Comparison of ENCODE assay signal across 29 cellular contexts in genomic region chr16:51017969-51018368, GRCh38.
"Had no signal": no experiment of that assay in that cellular context is flagged by ENCODE, and none has a peak within 500 bp of the region (broad histone marks: within the 10 kb centered on the region; RNA-seq: fewer than 3 reads in every experiment).

No MANE protein-coding gene starts in this region.

- H3K27ac ChIP-seq: stomach, suprapubic skin, testis, thoracic aorta, thyroid gland, tibial artery, tibial nerve, transverse colon, upper lobe of left lung, upper lobe of right lung, uterus, vagina had no signal

- H3K9me3 Mint-ChIP-seq: stimulated activated effector memory CD8-positive, alpha-beta T cell treated with anti-CD3 and anti-CD28 coated beads, Interleukin-12 subunit alpha, Interleukin-12 subunit beta, amount 100 ng/mL, for 72 hours; stimulated activated naive B cell treated with anti-CD40 and anti-IgM and Interleukin-4, amounts not matched to agents 10 μg/mL and 1 μg/mL and 100 μg/mL, for 72 hours; stimulated activated naive CD8-positive, alpha-beta T cell treated with anti-CD3 and anti-CD28 coated beads, Interleukin-15, amount 100 ng/mL, for 72 hours; stimulated activated naive CD8-positive, alpha-beta T cell treated with anti-CD3 and anti-CD28 coated beads, Interleukin-15, Interleukin-2, amounts not matched to agents 100 ng/mL and 50 ng/mL, for 24 hours had no signal

- H3K4me1 ChIP-seq: stomach, suprapubic skin, testis, thyroid gland, tibial artery, tibial nerve, transverse colon, upper lobe of left lung, upper lobe of right lung, uterus had no signal

- FAIRE-seq: urothelium cell line had no signal

- H3K27ac Mint-ChIP-seq: stimulated activated effector memory CD8-positive, alpha-beta T cell treated with anti-CD3 and anti-CD28 coated beads, Interleukin-12 subunit alpha, Interleukin-12 subunit beta, amount 100 ng/mL, for 72 hours; stimulated activated memory B cell treated with anti-CD40 and anti-IgM and Interleukin-4, amounts not matched to agents 10 μg/mL and 1 μg/mL and 100 μg/mL, for 72 hours; stimulated activated naive B cell treated with anti-CD40 and anti-IgM and Interleukin-4, amounts not matched to agents 10 μg/mL and 1 μg/mL and 100 μg/mL, for 72 hours; stimulated activated naive CD8-positive, alpha-beta T cell treated with anti-CD3 and anti-CD28 coated beads, Interleukin-15, amount 100 ng/mL, for 72 hours; stimulated activated naive CD8-positive, alpha-beta T cell treated with anti-CD3 and anti-CD28 coated beads, Interleukin-15, Interleukin-2, amounts not matched to agents 100 ng/mL and 50 ng/mL, for 24 hours; type B pancreatic cell had no signal

- H3K9me3 ChIP-seq: stomach, suprapubic skin, testis, thoracic aorta, thyroid gland, tibial artery, tibial nerve, transverse colon, upper lobe of left lung, uterus, vagina had no signal

- H3K36me3 ChIP-seq: stomach, suprapubic skin, thoracic aorta, thyroid gland, tibial artery, tibial nerve, transverse colon, upper lobe of left lung, upper lobe of right lung, uterus, vagina had no signal

- H3K4me3 ChIP-seq: stomach, suprapubic skin, testis, thoracic aorta, thyroid gland, tibial artery, tibial nerve, transverse colon, upper lobe of left lung, upper lobe of right lung, uterus, vagina had no signal

- ATAC-seq: stimulated activated effector memory CD8-positive, alpha-beta T cell treated with anti-CD3 and anti-CD28 coated beads, Interleukin-12 subunit alpha, Interleukin-12 subunit beta, amount 100 ng/mL, for 72 hours; stimulated activated memory B cell treated with anti-CD40 and anti-IgM and Interleukin-4, amounts not matched to agents 10 μg/mL and 1 μg/mL and 100 μg/mL, for 72 hours; stimulated activated naive B cell treated with anti-CD40 and anti-IgM and Interleukin-4, amounts not matched to agents 10 μg/mL and 1 μg/mL and 100 μg/mL, for 72 hours; stimulated activated naive CD8-positive, alpha-beta T cell treated with anti-CD3 and anti-CD28 coated beads, Interleukin-15, amount 100 ng/mL, for 72 hours; stimulated activated naive CD8-positive, alpha-beta T cell treated with anti-CD3 and anti-CD28 coated beads, Interleukin-15, Interleukin-2, amounts not matched to agents 100 U/mL and 50 U/mL, for 24 hours; upper lobe of right lung had no signal

- H3K4me1 Mint-ChIP-seq: stimulated activated effector memory CD8-positive, alpha-beta T cell treated with anti-CD3 and anti-CD28 coated beads, Interleukin-12 subunit alpha, Interleukin-12 subunit beta, amount 100 ng/mL, for 72 hours; stimulated activated memory B cell treated with anti-CD40 and anti-IgM and Interleukin-4, amounts not matched to agents 10 μg/mL and 1 μg/mL and 100 μg/mL, for 72 hours; stimulated activated naive B cell treated with anti-CD40 and anti-IgM and Interleukin-4, amounts not matched to agents 10 μg/mL and 1 μg/mL and 100 μg/mL, for 72 hours; stimulated activated naive CD8-positive, alpha-beta T cell treated with anti-CD3 and anti-CD28 coated beads, Interleukin-15, amount 100 ng/mL, for 72 hours had no signal

- H3K27me3 ChIP-seq: stomach, suprapubic skin, testis, thyroid gland, tibial artery, tibial nerve, transverse colon, upper lobe of left lung, upper lobe of right lung, uterus, vagina had no signal

- H3K27me3 Mint-ChIP-seq: stimulated activated memory B cell treated with anti-CD40 and anti-IgM and Interleukin-4, amounts not matched to agents 10 μg/mL and 1 μg/mL and 100 μg/mL, for 72 hours; stimulated activated naive CD8-positive, alpha-beta T cell treated with anti-CD3 and anti-CD28 coated beads, Interleukin-15, amount 100 ng/mL, for 72 hours had no signal

- H3K36me3 Mint-ChIP-seq: stimulated activated effector memory CD8-positive, alpha-beta T cell treated with anti-CD3 and anti-CD28 coated beads, Interleukin-12 subunit alpha, Interleukin-12 subunit beta, amount 100 ng/mL, for 72 hours; stimulated activated memory B cell treated with anti-CD40 and anti-IgM and Interleukin-4, amounts not matched to agents 10 μg/mL and 1 μg/mL and 100 μg/mL, for 72 hours; stimulated activated naive B cell treated with anti-CD40 and anti-IgM and Interleukin-4, amounts not matched to agents 10 μg/mL and 1 μg/mL and 100 μg/mL, for 72 hours; type B pancreatic cell had no signal

- H3K4me3 Mint-ChIP-seq: stimulated activated effector memory CD8-positive, alpha-beta T cell treated with anti-CD3 and anti-CD28 coated beads, Interleukin-12 subunit alpha, Interleukin-12 subunit beta, amount 100 ng/mL, for 72 hours; stimulated activated memory B cell treated with anti-CD40 and anti-IgM and Interleukin-4, amounts not matched to agents 10 μg/mL and 1 μg/mL and 100 μg/mL, for 72 hours; stimulated activated naive B cell treated with anti-CD40 and anti-IgM and Interleukin-4, amounts not matched to agents 10 μg/mL and 1 μg/mL and 100 μg/mL, for 72 hours; stimulated activated naive CD8-positive, alpha-beta T cell treated with anti-CD3 and anti-CD28 coated beads, Interleukin-15, amount 100 ng/mL, for 72 hours; stimulated activated naive CD8-positive, alpha-beta T cell treated with anti-CD3 and anti-CD28 coated beads, Interleukin-15, Interleukin-2, amounts not matched to agents 100 ng/mL and 50 ng/mL, for 24 hours; type B pancreatic cell had no signal

- DNase-seq: stimulated activated CD4-positive, alpha-beta T cell treated with anti-CD3 and anti-CD28 coated beads, Interleukin-2, amount 100 ng/mL, for 48 hours; stimulated activated CD4-positive, alpha-beta T cell treated with anti-CD3 and anti-CD28 coated beads, Interleukin-4, amount 100 ng/mL, for 1 hour; stimulated activated CD4-positive, alpha-beta T cell treated with anti-CD3 and anti-CD28 coated beads, Interleukin-4, amount 100 ng/mL, for 24 hours; stimulated activated CD4-positive, alpha-beta T cell treated with anti-CD3 and anti-CD28 coated beads, Interleukin-4, amount 100 ng/mL, for 4 hours; stimulated activated CD8-positive, alpha-beta memory T cell treated with anti-CD3 and anti-CD28 coated beads, Interleukin-4, amount 100 ng/mL, for 48 hours; stimulated activated naive B cell treated with anti-CD40 and anti-IgM and Interleukin-4, amounts not matched to agents 10 μg/mL and 1 μg/mL and 100 μg/mL, for 72 hours; stimulated activated naive CD4-positive, alpha-beta T cell; stimulated activated naive CD4-positive, alpha-beta T cell treated with Interleukin-2 at 50 U/mL for 16 hours; stimulated activated naive CD8-positive, alpha-beta T cell treated with anti-CD3 and anti-CD28 coated beads, Interleukin-15, amount 100 ng/mL, for 72 hours; stimulated activated naive CD8-positive, alpha-beta T cell treated with anti-CD3 and anti-CD28 coated beads, Interleukin-15, Interleukin-2, amounts not matched to agents 100 U/mL and 50 U/mL, for 24 hours; stomach; substantia nigra; testis; thyroid gland; tibial artery; transverse colon; trophoblast cell; upper lobe of left lung; upper lobe of right lung; uterus had no signal
